Comparison of ENCODE assay signal across 16 cellular contexts in genomic region chr4:184167576-184167975, GRCh38. TPM values are rescaled to one million over a fixed set of nuclear protein-coding genes. Genes with fewer than 3 reads are reported as not detected.
DNase-seq lines count a peak whose midpoint lies in the region; ATAC-seq and TF ChIP-seq lines count a peak whose summit lies in the region.
"Had no signal": no experiment of that assay in that cellular context is flagged by ENCODE, and none has a peak within 500 bp of the region (broad histone marks: within the 10 kb centered on the region; RNA-seq: fewer than 3 reads in every experiment).

No MANE protein-coding gene starts in this region.

- CTCF ChIA-PET in WTC11 (lab: Charles Lee), result interaction anchor here (0.7 to 3.8 kb wide), 16 partner anchors 14 to 338 kb away, joined by 3 to 26 read pairs (median 4); no protein-coding TSS in a partner anchor

- H3K27ac Mint-ChIP-seq in WTC11 (no peak overlapping the region; the same call in 1 of the 2 replicates), mesothelial cell of epicardium (no peak overlapping the region)
- H3K27ac Mint-ChIP-seq in stimulated activated effector memory CD8-positive, alpha-beta T cell treated with anti-CD3 and anti-CD28 coated beads, Interleukin-12 subunit alpha, Interleukin-12 subunit beta, amount 100 ng/mL, for 72 hours, result no peak overlapping the region
- H3K27ac Mint-ChIP-seq: activated T-cell treated with anti-CD3 and anti-CD28 coated beads, Interleukin-2, amount 50 U/mL, for 72 hours had no signal

- H3K9me3 Mint-ChIP-seq in WTC11 (no peaks in the 10 kb centered on the region), mesothelial cell of epicardium (no peaks in the 10 kb centered on the region)
- no peaks in the 10 kb centered on the region for H3K9me3 Mint-ChIP-seq in stimulated activated effector memory CD8-positive, alpha-beta T cell treated with anti-CD3 and anti-CD28 coated beads, Interleukin-12 subunit alpha, Interleukin-12 subunit beta, amount 100 ng/mL, for 72 hours
- H3K9me3 Mint-ChIP-seq: activated T-cell treated with anti-CD3 and anti-CD28 coated beads, Interleukin-2, amount 50 U/mL, for 72 hours had no signal

- H3K27me3 ChIP-seq in tibial artery, result peaks cover 0 to 36% of the 10 kb centered on the region in 2 donors

- DNase-seq in WTC11 (ENCODE audit: low spot score), result peak; percentile 59
- DNase-seq in tibial artery, result no peak
- no peak for DNase-seq in mucosa of gallbladder (ENCODE audit: low spot score)
- DNase-seq in stimulated activated effector memory CD8-positive, alpha-beta T cell treated with anti-CD3 and anti-CD28 coated beads, Interleukin-12 subunit alpha, Interleukin-12 subunit beta, amount 100 ng/mL, for 72 hours (ENCODE audit: low spot score in 2 of 2), result no peak
- DNase-seq in mesothelial cell of epicardium (ENCODE audit: low spot score in 2 of 2, unreplicated experiment in 2 of 2), result no peak
- DNase-seq: activated T-cell treated with anti-CD3 and anti-CD28 coated beads, Interleukin-2, amount 50 U/mL, for 72 hours; central memory CD4-positive, alpha-beta T cell; esophagus squamous epithelium; kidney; NCI-H187; stimulated activated CD4-positive, alpha-beta T cell treated with anti-CD3 and anti-CD28 coated beads, Interleukin-4, amount 100 ng/mL, for 1 hour had no signal

- H3K4me1 Mint-ChIP-seq in WTC11, result peaks cover 64% of the 10 kb centered on the region
- peaks cover 28% of the 10 kb centered on the region for H3K4me1 Mint-ChIP-seq in stimulated activated effector memory CD8-positive, alpha-beta T cell treated with anti-CD3 and anti-CD28 coated beads, Interleukin-12 subunit alpha, Interleukin-12 subunit beta, amount 100 ng/mL, for 72 hours
- H3K4me1 Mint-ChIP-seq in mesothelial cell of epicardium, result peaks cover 53% of the 10 kb centered on the region

- intact Hi-C loops in tibial artery (cut with DNase I; ENCODE audit: low total_unique reads), result loop anchor here (2.0 kb wide), 1 partner anchor 327 kb away; no protein-coding TSS in a partner anchor

- H3K27me3 Mint-ChIP-seq in WTC11 (ENCODE audit: low read depth), result peaks cover 8% of the 10 kb centered on the region
- no peaks in the 10 kb centered on the region for H3K27me3 Mint-ChIP-seq in mesothelial cell of epicardium (ENCODE audit: low read depth)

- H3K27ac ChIP-seq in tibial artery, result no peak overlapping the region
- H3K27ac ChIP-seq: esophagus squamous epithelium, thoracic aorta had no signal

- no peaks in the 10 kb centered on the region for H3K36me3 ChIP-seq in tibial artery
- H3K36me3 ChIP-seq: esophagus squamous epithelium, thoracic aorta had no signal

- H3K4me3 Mint-ChIP-seq in WTC11 (peak overlapping the region; percentile 41), mesothelial cell of epicardium (no peak overlapping the region)
- H3K4me3 Mint-ChIP-seq in stimulated activated effector memory CD8-positive, alpha-beta T cell treated with anti-CD3 and anti-CD28 coated beads, Interleukin-12 subunit alpha, Interleukin-12 subunit beta, amount 100 ng/mL, for 72 hours, result no peak overlapping the region

- POLR2A ChIA-PET in WTC11 (lab: Charles Lee), result interaction anchor here (0.8 kb wide), 1 partner anchor 262 kb away, joined by 3 read pairs; no protein-coding TSS in a partner anchor

- TF ChIP-seq CTCF in WTC11 (IDR thresholded peaks at IDR 0.05), result no peak
- no peak for TF ChIP-seq CTCF in tibial artery (IDR thresholded peaks at IDR 0.05)
- TF ChIP-seq CTCF in mesothelial cell of epicardium (IDR thresholded peaks at IDR 0.05; ENCODE audit: unreplicated experiment), result no peak

- H3K4me3 ChIP-seq in tibial artery, result no peak overlapping the region

- no peaks in the 10 kb centered on the region for H3K9me3 ChIP-seq in tibial artery
- H3K9me3 ChIP-seq: esophagus squamous epithelium, thoracic aorta had no signal

- H3K36me3 Mint-ChIP-seq in WTC11 (no peaks in the 10 kb centered on the region), mesothelial cell of epicardium (no peaks in the 10 kb centered on the region)
- H3K36me3 Mint-ChIP-seq in stimulated activated effector memory CD8-positive, alpha-beta T cell treated with anti-CD3 and anti-CD28 coated beads, Interleukin-12 subunit alpha, Interleukin-12 subunit beta, amount 100 ng/mL, for 72 hours, result peaks cover 6% of the 10 kb centered on the region

- ATAC-seq in GM18498 (IDR thresholded peaks at IDR 0.05; ENCODE audit: unreplicated experiment) (peak; percentile 82), GM21515 (IDR thresholded peaks at IDR 0.05; ENCODE audit: unreplicated experiment) (peak; percentile 66), HG03095 (IDR thresholded peaks at IDR 0.05; ENCODE audit: unreplicated experiment) (peak; percentile 89), WTC11 (peak; percentile 19)
- ATAC-seq in stimulated activated effector memory CD8-positive, alpha-beta T cell treated with anti-CD3 and anti-CD28 coated beads, Interleukin-12 subunit alpha, Interleukin-12 subunit beta, amount 100 ng/mL, for 72 hours, result no peak

- peaks cover 0 to 11% (median 6%) of the 10 kb centered on the region in 4 donors for H3K4me1 ChIP-seq in tibial artery

TF ChIP-seq in WTC11, 78 proteins besides CTCF, POLR2A, EP300 and RAD21 (continues in another document):
- TF ChIP-seq ZNF317 (CRISPR knock-in tag; IDR thresholded peaks at IDR 0.05; ENCODE audit: borderline replicate concordance, low read depth) (no peak), PREB (CRISPR knock-in tag; IDR thresholded peaks at IDR 0.05; ENCODE audit: borderline replicate concordance) (no peak), EMX1 (CRISPR knock-in tag; IDR thresholded peaks at IDR 0.05) (no peak), PRRX2 (CRISPR knock-in tag; IDR thresholded peaks at IDR 0.05) (no peak), MAX (CRISPR knock-in tag; IDR thresholded peaks at IDR 0.05) (peak; percentile 44; the same call in 1 of the 2 replicates)
- TF ChIP-seq, protein P1, sequence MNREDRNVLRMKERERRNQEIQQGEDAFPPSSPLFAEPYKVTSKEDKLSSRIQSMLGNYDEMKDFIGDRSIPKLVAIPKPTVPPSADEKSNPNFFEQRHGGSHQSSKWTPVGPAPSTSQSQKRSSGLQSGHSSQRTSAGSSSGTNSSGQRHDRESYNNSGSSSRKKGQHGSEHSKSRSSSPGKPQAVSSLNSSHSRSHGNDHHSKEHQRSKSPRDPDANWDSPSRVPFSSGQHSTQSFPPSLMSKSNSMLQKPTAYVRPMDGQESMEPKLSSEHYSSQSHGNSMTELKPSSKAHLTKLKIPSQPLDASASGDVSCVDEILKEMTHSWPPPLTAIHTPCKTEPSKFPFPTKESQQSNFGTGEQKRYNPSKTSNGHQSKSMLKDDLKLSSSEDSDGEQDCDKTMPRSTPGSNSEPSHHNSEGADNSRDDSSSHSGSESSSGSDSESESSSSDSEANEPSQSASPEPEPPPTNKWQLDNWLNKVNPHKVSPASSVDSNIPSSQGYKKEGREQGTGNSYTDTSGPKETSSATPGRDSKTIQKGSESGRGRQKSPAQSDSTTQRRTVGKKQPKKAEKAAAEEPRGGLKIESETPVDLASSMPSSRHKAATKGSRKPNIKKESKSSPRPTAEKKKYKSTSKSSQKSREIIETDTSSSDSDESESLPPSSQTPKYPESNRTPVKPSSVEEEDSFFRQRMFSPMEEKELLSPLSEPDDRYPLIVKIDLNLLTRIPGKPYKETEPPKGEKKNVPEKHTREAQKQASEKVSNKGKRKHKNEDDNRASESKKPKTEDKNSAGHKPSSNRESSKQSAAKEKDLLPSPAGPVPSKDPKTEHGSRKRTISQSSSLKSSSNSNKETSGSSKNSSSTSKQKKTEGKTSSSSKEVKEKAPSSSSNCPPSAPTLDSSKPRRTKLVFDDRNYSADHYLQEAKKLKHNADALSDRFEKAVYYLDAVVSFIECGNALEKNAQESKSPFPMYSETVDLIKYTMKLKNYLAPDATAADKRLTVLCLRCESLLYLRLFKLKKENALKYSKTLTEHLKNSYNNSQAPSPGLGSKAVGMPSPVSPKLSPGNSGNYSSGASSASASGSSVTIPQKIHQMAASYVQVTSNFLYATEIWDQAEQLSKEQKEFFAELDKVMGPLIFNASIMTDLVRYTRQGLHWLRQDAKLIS (CRISPR knock-in tag; IDR thresholded peaks at IDR 0.05; ENCODE audit: borderline replicate concordance), result no peak
- TF ChIP-seq, protein P2, sequence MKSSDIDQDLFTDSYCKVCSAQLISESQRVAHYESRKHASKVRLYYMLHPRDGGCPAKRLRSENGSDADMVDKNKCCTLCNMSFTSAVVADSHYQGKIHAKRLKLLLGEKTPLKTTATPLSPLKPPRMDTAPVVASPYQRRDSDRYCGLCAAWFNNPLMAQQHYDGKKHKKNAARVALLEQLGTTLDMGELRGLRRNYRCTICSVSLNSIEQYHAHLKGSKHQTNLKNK (CRISPR knock-in tag; IDR thresholded peaks at IDR 0.05), result no peak
- TF ChIP-seq, protein P3, sequence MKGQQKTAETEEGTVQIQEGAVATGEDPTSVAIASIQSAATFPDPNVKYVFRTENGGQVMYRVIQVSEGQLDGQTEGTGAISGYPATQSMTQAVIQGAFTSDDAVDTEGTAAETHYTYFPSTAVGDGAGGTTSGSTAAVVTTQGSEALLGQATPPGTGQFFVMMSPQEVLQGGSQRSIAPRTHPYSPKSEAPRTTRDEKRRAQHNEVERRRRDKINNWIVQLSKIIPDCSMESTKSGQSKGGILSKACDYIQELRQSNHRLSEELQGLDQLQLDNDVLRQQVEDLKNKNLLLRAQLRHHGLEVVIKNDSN (CRISPR knock-in tag; IDR thresholded peaks at IDR 0.05), result no peak

RNA-seq across cellular contexts. Expression of gene ENPP6, which starts 50.1 kb away (rescaled TPM):
- 0.09 to 0.27 TPM (median 0.09 TPM) in 3 replicates for total RNA-seq in WTC11 (2021)
- 0.60 TPM for total RNA-seq in mucosa of gallbladder
- total RNA-seq in mesothelial cell of epicardium, result 0.11 to 0.38 TPM (median 0.22 TPM) in 3 replicates
- total RNA-seq: RPMI7951 had no signal
